Comparison of ENCODE assay signal across 10 cellular contexts in the genomic region with DNA sequence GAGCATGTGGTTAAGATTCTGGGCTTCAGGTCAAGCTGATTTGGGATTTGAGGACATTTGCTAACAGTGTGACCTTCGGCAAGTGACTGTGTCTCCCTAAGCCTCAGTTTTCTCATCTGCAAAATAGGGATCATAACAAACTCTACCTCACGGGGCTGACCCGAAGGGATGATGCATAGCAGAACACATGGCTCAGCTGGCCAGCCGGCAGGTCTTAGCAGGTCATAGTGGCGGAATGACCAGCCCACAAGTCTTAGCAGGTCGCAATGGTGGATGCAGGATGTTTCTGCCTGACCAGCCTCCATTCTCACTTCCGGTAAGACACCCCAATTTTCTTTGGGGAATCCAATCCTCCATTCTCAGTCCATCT.
DNase-seq lines count a peak whose midpoint lies in the region; ATAC-seq and TF ChIP-seq lines count a peak whose summit lies in the region.
"Had no signal": no experiment of that assay in that cellular context is flagged by ENCODE, and none has a peak within 500 bp of the region (broad histone marks: within the 10 kb centered on the region; RNA-seq: fewer than 3 reads in every experiment).

No MANE protein-coding gene starts in this region.

- no peak for ATAC-seq in activated CD4-positive, alpha-beta T cell treated with anti-CD3 and anti-CD28 coated beads for 36 hours
- no peak for ATAC-seq in central memory CD8-positive, alpha-beta T cell (replicated peaks; ENCODE audit: extremely low read depth, poor library complexity, severe bottlenecking)

- H3F3A ChIP-seq in Loucy (ENCODE audit: low read depth) = 0 out of 2 replicates have a peak, but pooled peaks cover 3% of the 10 kb centered on the region

- H3K4me3 ChIP-seq in Loucy (ENCODE audit: low read length, poor library complexity, severe bottlenecking) = no peak overlapping the region
- no peak overlapping the region for H3K4me3 ChIP-seq in ascending aorta
- H3K4me3 ChIP-seq: tibial nerve had no signal

- intact Hi-C loops in activated CD4-positive, alpha-beta T cell treated with anti-CD3 and anti-CD28 coated beads for 36 hours (cut with DNase I, micrococcal nuclease) = loop anchor here (2.0 to 10.0 kb wide), 7 partner anchors 15 to 1425 kb away; partner anchors contain the start of genes CHCHD4 (in 1 of the 2), MKRN2 (in 1 of the 2) and NUP210 (in 1 of the 2)
- intact Hi-C loops in posterior vena cava (cut with DNase I) = loop anchor here in 1 of 2 donors (5.0 kb wide), 1 partner anchor 1393 kb away; no protein-coding TSS in a partner anchor
- intact Hi-C loops in ascending aorta (cut with DNase I) = no loop called here

- no peak overlapping the region for H3K27ac ChIP-seq in ascending aorta

- peaks cover 100% of the 10 kb centered on the region for H3K79me2 ChIP-seq in Loucy (ENCODE audit: insufficient read depth, low read length)

- CTCF ChIA-PET in activated CD4-positive, alpha-beta T cell treated with anti-CD3 and anti-CD28 coated beads for 36 hours (lab: Charles Lee) = interaction anchor here (0.6 to 3.9 kb wide), 5 partner anchors 10 to 823 kb away, joined by 3 to 28 read pairs (median 5); no protein-coding TSS in a partner anchor

- H3K4me2 ChIP-seq in Loucy (ENCODE audit: low read depth, low read length, poor library complexity, severe bottlenecking) = peak overlapping the region; percentile 89

- H3K4me1 ChIP-seq in Loucy (ENCODE audit: insufficient read depth, low read length, poor library complexity, severe bottlenecking) = peaks cover 73% of the 10 kb centered on the region
- no peaks in the 10 kb centered on the region for H3K4me1 ChIP-seq in ascending aorta

- peaks cover 19% of the 10 kb centered on the region for H4K20me1 ChIP-seq in Loucy (ENCODE audit: insufficient read depth, low read length, poor library complexity, severe bottlenecking)

- peak overlapping the region; percentile 9 for H3K9ac ChIP-seq in Loucy (ENCODE audit: low read depth, low read length, poor library complexity, severe bottlenecking)

- H3K4me1 Mint-ChIP-seq in activated CD4-positive, alpha-beta T cell treated with anti-CD3 and anti-CD28 coated beads for 36 hours = peaks cover 96% of the 10 kb centered on the region
- peaks cover 92% of the 10 kb centered on the region for H3K4me1 Mint-ChIP-seq in central memory CD8-positive, alpha-beta T cell

- no peaks in the 10 kb centered on the region for H3K27me3 Mint-ChIP-seq in activated CD4-positive, alpha-beta T cell treated with anti-CD3 and anti-CD28 coated beads for 36 hours
- no peaks in the 10 kb centered on the region for H3K27me3 Mint-ChIP-seq in central memory CD8-positive, alpha-beta T cell

- H3K36me3 Mint-ChIP-seq in activated CD4-positive, alpha-beta T cell treated with anti-CD3 and anti-CD28 coated beads for 36 hours (ENCODE audit: low read depth) = peaks cover 24% of the 10 kb centered on the region
- peaks cover 24% of the 10 kb centered on the region for H3K36me3 Mint-ChIP-seq in central memory CD8-positive, alpha-beta T cell (ENCODE audit: insufficient read depth)

- H3K9me2 ChIP-seq in Loucy (replicated peaks; ENCODE audit: low read depth, low read length) = no peaks in the 10 kb centered on the region

- no peak for DNase-seq in activated CD4-positive, alpha-beta T cell treated with anti-CD3 and anti-CD28 coated beads for 36 hours
- DNase-seq in activated CD4-positive, alpha-beta T cell treated with anti-CD3 and anti-CD28 coated beads for 1 hour = no peak
- no peak for DNase-seq in central memory CD8-positive, alpha-beta T cell (ENCODE audit: low spot score in 2 of 2)
- peak; percentile 59 for DNase-seq in posterior vena cava (ENCODE audit: low spot score)
- no peak for DNase-seq in germinal center (ENCODE audit: low spot score)
- no peak for DNase-seq in SHP77 treated with DMSO at 0.1 percent for 48 hours (lab: John Stamatoyannopoulos, UW)
- no peak for DNase-seq in ascending aorta (ENCODE audit: low spot score in 2 of 2)
- DNase-seq: H7 had no signal

- POLR2A ChIA-PET in activated CD4-positive, alpha-beta T cell treated with anti-CD3 and anti-CD28 coated beads for 36 hours (lab: Charles Lee) = interaction anchor here (0.9 kb wide), 1 partner anchor 15 kb away, joined by 4 read pairs; no protein-coding TSS in a partner anchor

- H3K9me3 ChIP-seq in Loucy (ENCODE audit: insufficient read depth, low read depth, low read length) (no peaks in the 10 kb centered on the region), ascending aorta (no peaks in the 10 kb centered on the region)
- H3K9me3 ChIP-seq: tibial nerve had no signal

- no peak overlapping the region for H2AFZ ChIP-seq in Loucy (ENCODE audit: low read length)

- H3K27ac Mint-ChIP-seq in activated CD4-positive, alpha-beta T cell treated with anti-CD3 and anti-CD28 coated beads for 36 hours = peak overlapping the region; percentile 98
- H3K27ac Mint-ChIP-seq in central memory CD8-positive, alpha-beta T cell (ENCODE audit: low read depth) = peak overlapping the region; percentile 97

- no peaks in the 10 kb centered on the region for H3K9me3 Mint-ChIP-seq in activated CD4-positive, alpha-beta T cell treated with anti-CD3 and anti-CD28 coated beads for 36 hours (ENCODE audit: low read depth)
- no peaks in the 10 kb centered on the region for H3K9me3 Mint-ChIP-seq in central memory CD8-positive, alpha-beta T cell

- H3K4me3 Mint-ChIP-seq in activated CD4-positive, alpha-beta T cell treated with anti-CD3 and anti-CD28 coated beads for 36 hours = peak overlapping the region; percentile 53
- H3K4me3 Mint-ChIP-seq in central memory CD8-positive, alpha-beta T cell = peak overlapping the region; percentile 83

- H3K36me3 ChIP-seq in Loucy (ENCODE audit: insufficient read depth, low read length) (no peaks in the 10 kb centered on the region), ascending aorta (no peaks in the 10 kb centered on the region)
- H3K36me3 ChIP-seq: tibial nerve had no signal

- H3K27me3 ChIP-seq in Loucy (ENCODE audit: insufficient read depth, low read length, poor library complexity, severe bottlenecking) (no peaks in the 10 kb centered on the region), ascending aorta (no peaks in the 10 kb centered on the region)
- H3K27me3 ChIP-seq: tibial nerve had no signal

- TF ChIP-seq CTCF in Loucy (conservative IDR thresholded peaks at IDR 0.05; ENCODE audit: low read length) (no peak), ascending aorta (IDR thresholded peaks at IDR 0.05) (no peak)
